ENCODE assay signal across 8 cellular contexts in the genomic region with DNA sequence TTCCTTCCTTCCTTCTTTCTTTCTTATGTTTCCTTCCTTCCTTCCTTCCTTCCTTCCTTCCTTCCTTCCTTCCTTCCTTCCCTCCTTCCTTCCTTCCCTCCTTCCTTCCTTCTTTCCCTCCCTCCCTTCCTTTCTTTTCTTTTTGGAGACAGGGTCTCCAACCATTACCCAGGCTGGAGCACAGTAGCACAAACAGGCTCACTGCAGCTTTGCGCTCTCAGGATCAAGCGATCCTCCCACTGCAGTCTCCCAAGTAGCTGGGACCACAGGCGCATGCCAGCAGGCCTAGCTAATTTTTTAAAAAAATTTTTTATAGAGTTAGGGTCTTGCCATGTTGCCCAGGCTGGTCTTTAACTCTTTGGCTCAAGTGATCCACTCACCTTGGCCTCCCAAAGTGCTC.
"Had no signal": no experiment of that assay in that cellular context is flagged by ENCODE, and none has a peak within 500 bp of the region (broad histone marks: within the 10 kb centered on the region; RNA-seq: fewer than 3 reads in every experiment).

No MANE protein-coding gene starts in this region.

- H3K4me3 ChIP-seq: GM23248, GM23338, HAP-1 had no signal

- H3K4me1 ChIP-seq: HAP-1 had no signal

- H3K4me2 ChIP-seq: GM23338 had no signal

- H2AFZ ChIP-seq: GM23248, GM23338 had no signal

- H3K36me3 ChIP-seq: HAP-1 had no signal

- H3K9me3 ChIP-seq: HAP-1 had no signal

- H3K27ac Mint-ChIP-seq: GM23338, HFFc6 had no signal

- DNase-seq: GM23248, GOT3, H7, HCEC 1CT, HFFc6 had no signal

- H3K27ac ChIP-seq: GM23248 had no signal

- H3K9ac ChIP-seq: GM23248 had no signal

- H3K4me3 Mint-ChIP-seq: GM23338, HFFc6 had no signal

- ATAC-seq: GM23338, HCT116 had no signal

- H3K4me1 Mint-ChIP-seq: GM23338 had no signal
